9 cellular contexts compared by ENCODE assay signal in the genomic region with DNA sequence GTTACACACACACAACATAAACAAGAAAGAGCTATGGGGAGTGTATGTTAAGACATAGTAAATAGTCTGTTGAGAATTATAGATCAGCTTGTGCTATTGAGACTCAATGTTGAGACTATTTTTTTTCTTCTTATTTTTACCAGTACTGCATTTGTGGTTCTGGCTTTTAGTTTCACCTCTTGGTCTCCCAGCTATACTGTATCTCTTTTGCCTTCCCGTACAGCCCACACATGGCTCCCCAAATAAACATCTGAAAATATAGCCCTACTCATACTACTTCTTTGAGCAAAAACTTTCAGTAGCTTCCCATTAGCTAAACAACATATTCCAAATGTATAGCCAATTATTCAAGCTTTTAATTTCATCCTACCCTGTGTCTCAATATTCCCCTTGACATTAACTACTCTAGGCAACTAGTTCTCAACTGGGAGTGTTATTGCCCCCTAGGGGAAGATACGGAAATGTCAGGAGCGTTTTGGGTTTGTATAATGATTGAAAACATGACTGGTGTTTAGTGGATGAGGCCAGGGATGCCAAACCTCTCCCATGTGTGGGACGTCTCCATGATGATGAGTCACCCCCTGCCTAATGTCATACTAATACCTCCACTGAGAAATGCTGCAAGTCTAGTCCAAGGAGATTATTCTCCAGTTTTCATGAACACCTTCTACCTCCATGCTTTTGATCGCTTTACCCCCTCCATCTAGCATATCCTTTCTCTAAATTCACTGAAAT. TPM values are rescaled to one million over a fixed set of nuclear protein-coding genes. Genes with fewer than 3 reads are reported as not detected.
A peak's percentile ranks its signal among the peaks of the same experiment; 100 is the strongest.
DNase-seq lines count a peak whose midpoint lies in the region; ATAC-seq and TF ChIP-seq lines count a peak whose summit lies in the region.
"Had no signal": no experiment of that assay in that cellular context is flagged by ENCODE, and none has a peak within 500 bp of the region (broad histone marks: within the 10 kb centered on the region; RNA-seq: fewer than 3 reads in every experiment).

No MANE protein-coding gene starts in this region.

- H3K36me3 ChIP-seq in IMR-90 (ENCODE audit: control insufficient read depth, insufficient read depth, low read length) = no peaks in the 10 kb centered on the region

- no peak overlapping the region for H3K14ac ChIP-seq in IMR-90 (replicated peaks; ENCODE audit: low read depth, low read length)

- peaks cover 4% of the 10 kb centered on the region; the same call in 1 of the 2 replicates for H3K9me1 ChIP-seq in IMR-90 (ENCODE audit: insufficient read depth, low read length)

- no peak overlapping the region for H2BK15ac ChIP-seq in IMR-90 (ENCODE audit: low read depth, low read length)

- no peak overlapping the region for H3K27ac ChIP-seq in IMR-90 (ENCODE audit: insufficient read depth, low read length)

- peak overlapping the region; percentile 62; the same call in 1 of the 2 replicates for H2BK20ac ChIP-seq in IMR-90 (ENCODE audit: low read depth, low read length)

- no peak overlapping the region for H3K4ac ChIP-seq in IMR-90 (ENCODE audit: low read depth, low read length)

- dilution Hi-C loops in IMR-90 (cut with HindIII; ENCODE audit: low sequenced_read_pairs, unreplicated experiment) = no loop called here

- POLR2A ChIA-PET in IMR-90 (lab: Charles Lee; ENCODE audit: unreplicated experiment) = no interaction called here

- H3K23ac ChIP-seq in IMR-90 (ENCODE audit: low read depth, low read length) = no peak overlapping the region

- no peak overlapping the region for H2BK120ac ChIP-seq in IMR-90 (ENCODE audit: low read depth, low read length)

- intact Hi-C loops in IMR-90 (cut with micrococcal nuclease) = loop anchor here (1.0 to 10.0 kb wide), 4 partner anchors 58 to 326 kb away; a partner anchor contains a TSS

- no TSS peak for BruUV-seq in IMR-90 (replicated peaks; lab: Mats Ljungman, UMichigan)

- H3K9me3 ChIP-seq in IMR-90 (ENCODE audit: control insufficient read depth, insufficient read depth, low read length) = no peaks in the 10 kb centered on the region

- H3K18ac ChIP-seq in IMR-90 (ENCODE audit: low read depth, low read length) = no peak overlapping the region

- no peaks in the 10 kb centered on the region for H3K79me1 ChIP-seq in IMR-90 (ENCODE audit: low read depth in 1 of 2, low read length in 2 of 2)

- ATAC-seq in GM21786 (IDR thresholded peaks at IDR 0.05; ENCODE audit: unreplicated experiment) (peak; percentile 83), IMR-90 (ENCODE audit: low read depth) (peak; percentile 96)

- 100% methylated on average over 1 of the region's 5 CpGs; no CpG with 5 or more reads in 1 of the 2 experiments for WGBS in IMR-90 (ENCODE audit: extremely low coverage in 2 of 2, insufficient read length in 1 of 2), 2 experiments

- in situ Hi-C loops in IMR-90 (cut with MboI; ENCODE audit: low sequenced_read_pairs) = no loop called here

- CTCF ChIA-PET in IMR-90 (lab: Yijun Ruan, JAX) = interaction anchor here (0.5 to 1.9 kb wide), 22 partner anchors 9 to 1536 kb away, joined by 3 to 9 read pairs (median 3); no protein-coding TSS in a partner anchor

- H2BK5ac ChIP-seq in IMR-90 (ENCODE audit: low read depth, low read length, poor library complexity, severe bottlenecking) = no peak overlapping the region

- no peak overlapping the region for H4K8ac ChIP-seq in IMR-90 (ENCODE audit: low read depth in 2 of 2, low read length in 2 of 2)

- peak; percentile 16 for DNase-seq in stimulated activated CD4-positive, alpha-beta T cell treated with anti-CD3 and anti-CD28 coated beads, Interleukin-15, amount 100 ng/mL, for 24 hours
- DNase-seq in stimulated activated CD4-positive, alpha-beta T cell treated with anti-CD3 and anti-CD28 coated beads, Interleukin-4, amount 100 ng/mL, for 1 hour = no peak
- DNase-seq in IMR-90 (peak; percentile 82), SKM-1 (lab: John Stamatoyannopoulos, UW; ENCODE audit: unreplicated experiment) (peak; percentile 48), foreskin fibroblast (peak; percentile 83 to 84), renal cortical epithelial cell (ENCODE audit: low read depth) (peak; percentile 73), NCI-H345 treated with DMSO at 0.1 percent for 48 hours (lab: John Stamatoyannopoulos, UW; ENCODE audit: unreplicated experiment) (no peak)
- DNase-seq: left cardiac atrium had no signal

- peak; percentile 67 for TF ChIP-seq RAD21 in IMR-90 (IDR thresholded peaks at IDR 0.05; ENCODE audit: low read length)

- no peaks in the 10 kb centered on the region for H3K4me1 ChIP-seq in IMR-90 (ENCODE audit: control insufficient read depth, insufficient read depth, low read length)

- H3K9ac ChIP-seq in IMR-90 (ENCODE audit: low read depth, low read length) = no peak overlapping the region

- no peak overlapping the region for H2AK5ac ChIP-seq in IMR-90 (ENCODE audit: low read depth, low read length)

- no peak overlapping the region for H2AK9ac ChIP-seq in IMR-90 (replicated peaks; ENCODE audit: low read depth, low read length, poor library complexity)

- H4K5ac ChIP-seq in IMR-90 (ENCODE audit: low read depth, low read length) = no peak overlapping the region

- TF ChIP-seq CTCF in IMR-90 (conservative IDR thresholded peaks at IDR 0.05; ENCODE audit: low read depth, low read length) (peak; percentile 74), foreskin fibroblast (IDR thresholded peaks at IDR 0.05; ENCODE audit: low read depth, low read length) (peak; percentile 58)

- TF ChIP-seq POLR2A in IMR-90 (IDR thresholded peaks at IDR 0.05; ENCODE audit: low read depth, low read length) = no peak

- H3K56ac ChIP-seq in IMR-90 (ENCODE audit: extremely low read depth, insufficient read depth, low read length) = no peak overlapping the region

- no peak overlapping the region for H2AFZ ChIP-seq in IMR-90 (replicated peaks; ENCODE audit: low read length, poor library complexity)

- no peaks in the 10 kb centered on the region for H4K20me1 ChIP-seq in IMR-90 (ENCODE audit: insufficient read depth, low read length)

- H4K91ac ChIP-seq in IMR-90 (ENCODE audit: insufficient read depth, low read depth, low read length) = no peak overlapping the region

- no peak overlapping the region for H3K4me3 ChIP-seq in IMR-90 (ENCODE audit: insufficient read depth, low read depth, low read length)
- H3K4me3 ChIP-seq in foreskin fibroblast (ENCODE audit: low read depth in 1 of 2, low read length in 2 of 2) = no peak overlapping the region

- H3K4me2 ChIP-seq in IMR-90 (ENCODE audit: low read depth, low read length) = no peak overlapping the region

- no peaks in the 10 kb centered on the region for H3K27me3 ChIP-seq in IMR-90 (ENCODE audit: control insufficient read depth, insufficient read depth, low read length)

TF ChIP-seq in IMR-90, 13 proteins besides CTCF, POLR2A, EP300 and RAD21:
- no peak for TF ChIP-seq RFX5 (IDR thresholded peaks at IDR 0.05; ENCODE audit: low read depth, low read length)
- TF ChIP-seq FOS (IDR thresholded peaks at IDR 0.05; ENCODE audit: low read depth, low read length) = peak; percentile 41; the same call in 1 of the 2 replicates
- peak; percentile 49 for TF ChIP-seq SMC3 (IDR thresholded peaks at IDR 0.05; ENCODE audit: low read depth, low read length)
TF ChIP-seq in IMR-90: peak in this region for 2.

RNA-seq across cellular contexts. Expression of a gene that starts 6.8 kb away (rescaled TPM):
- under 0.01 TPM in 1 of 2 replicates, not detected in the other for total RNA-seq in IMR-90 (2012; rRNA removed)
- not detected in 2 replicates for polyA plus RNA-seq in IMR-90 (2012; rRNA removed)
- polyA plus RNA-seq in IMR-90 (2012; cell fraction: cytosol; rRNA removed) = not detected in 2 replicates
- not detected in 2 replicates for polyA plus RNA-seq in IMR-90 (2012; cell fraction: nucleus; rRNA removed; ENCODE audit: low replicate concordance)
- total RNA-seq in renal cortical epithelial cell = not detected in 2 replicates
- total RNA-seq: left cardiac atrium had no signal

RNA-seq across cellular contexts. Expression of a gene that starts 53.9 kb away (rescaled TPM):
- total RNA-seq in IMR-90 (2012; rRNA removed) (14.7 and 32.5 TPM in 2 replicates), renal cortical epithelial cell (0.85 and 17.4 TPM in 2 replicates)
- polyA plus RNA-seq in IMR-90 (2012; rRNA removed) = 5.3 and 7.4 TPM in 2 replicates
- polyA plus RNA-seq in IMR-90 (2012; cell fraction: cytosol; rRNA removed) = 0.40 and 0.87 TPM in 2 replicates
- 0.28 and 1.8 TPM in 2 replicates for polyA plus RNA-seq in IMR-90 (2012; cell fraction: nucleus; rRNA removed; ENCODE audit: low replicate concordance)

Comparison
In these comparisons a context has a peak if more than half of its experiments do, and no peak if none do; other contexts are left out.
1. DNase-seq: peak in stimulated activated CD4-positive, alpha-beta T cell treated with anti-CD3 and anti-CD28 coated beads, Interleukin-15, amount 100 ng/mL, for 24 hours (single experiment), IMR-90 (single experiment), SKM-1 (single experiment), foreskin fibroblast (2 of 2) and renal cortical epithelial cell (single experiment); none in stimulated activated CD4-positive, alpha-beta T cell treated with anti-CD3 and anti-CD28 coated beads, Interleukin-4, amount 100 ng/mL, for 1 hour (single experiment) and NCI-H345 treated with DMSO at 0.1 percent for 48 hours (single experiment).